Comparison of ENCODE assay signal across 10 cellular contexts in genomic region chr3:14404396-14405119, GRCh38. TPM values are rescaled to one million over a fixed set of nuclear protein-coding genes. Genes with fewer than 3 reads are reported as not detected.
DNase-seq lines count a peak whose midpoint lies in the region; ATAC-seq, FAIRE-seq and TF ChIP-seq lines count a peak whose summit lies in the region.
"Had no signal": no experiment of that assay in that cellular context is flagged by ENCODE, and none has a peak within 500 bp of the region (broad histone marks: within the 10 kb centered on the region; RNA-seq: fewer than 3 reads in every experiment).

No MANE protein-coding gene starts in this region.

- peaks cover 72% of the 10 kb centered on the region for H3K79me2 ChIP-seq in OCI-LY3 (ENCODE audit: low read length)

- H3K4me3 ChIP-seq in OCI-LY3 (ENCODE audit: low read length) (peak overlapping the region; percentile 100), endocrine pancreas (ENCODE audit: control insufficient read depth, insufficient read depth, low read length) (peak overlapping the region; percentile 77), psoas muscle (peak overlapping the region; percentile 91)

- H3K9me3 ChIP-seq in OCI-LY3 (ENCODE audit: insufficient read depth, low read length) (no peaks in the 10 kb centered on the region), endocrine pancreas (ENCODE audit: control insufficient read depth, low read length) (no peaks in the 10 kb centered on the region), psoas muscle (no peaks in the 10 kb centered on the region)

- H3K9ac ChIP-seq in OCI-LY3 (ENCODE audit: low read length) (peak overlapping the region; percentile 100), endocrine pancreas (ENCODE audit: control insufficient read depth, insufficient read depth, low read length) (peak overlapping the region; percentile 99)

- H3K27me3 ChIP-seq in OCI-LY3 (ENCODE audit: low read depth, low read length) (no peaks in the 10 kb centered on the region), endocrine pancreas (ENCODE audit: control insufficient read depth, insufficient read depth, low read length) (no peaks in the 10 kb centered on the region), psoas muscle (ENCODE audit: insufficient read depth in 3 of 3, low read length in 2 of 3) (no peaks in the 10 kb centered on the region)

- FAIRE-seq in D721Med (lab: Jason Lieb, UNC): no peak
- FAIRE-seq: islet of Langerhans had no signal

- peaks cover 33% of the 10 kb centered on the region for H3K4me1 ChIP-seq in OCI-LY3 (ENCODE audit: low read length)
- H3K4me1 ChIP-seq in endocrine pancreas (ENCODE audit: control insufficient read depth, insufficient read depth, low read length): no peaks in the 10 kb centered on the region
- peaks cover 45% of the 10 kb centered on the region for H3K4me1 ChIP-seq in psoas muscle

- H3K4me2 ChIP-seq in OCI-LY3 (ENCODE audit: low read length): peak overlapping the region; percentile 95

- TF ChIP-seq CTCF in D721Med (IDR thresholded peaks at IDR 0.05; ENCODE audit: insufficient read depth, missing control alignments) (no peak), OCI-LY3 (IDR thresholded peaks at IDR 0.05; ENCODE audit: low read depth, low read length) (no peak), psoas muscle (IDR thresholded peaks at IDR 0.05) (no peak)

- H4K20me1 ChIP-seq in OCI-LY3 (ENCODE audit: insufficient read depth, low read length): peaks cover 53% of the 10 kb centered on the region

- ATAC-seq in psoas muscle: no peak
- ATAC-seq in HG03571 (IDR thresholded peaks at IDR 0.05; ENCODE audit: unreplicated experiment): no peak
- ATAC-seq in HG02970 (IDR thresholded peaks at IDR 0.05; ENCODE audit: low FRiP score, unreplicated experiment): no peak
- no peak for ATAC-seq in GM19463 (IDR thresholded peaks at IDR 0.05; ENCODE audit: unreplicated experiment)

- intact Hi-C loops in psoas muscle (cut with DNase I): loop anchor here (5.0 to 10.0 kb wide), 3 partner anchors 48 to 200 kb away; no protein-coding TSS in a partner anchor

- DNase-seq in D721Med (ENCODE audit: insufficient read length, low spot score) (peak; percentile 52), psoas muscle (no peak)
- DNase-seq in stimulated activated CD4-positive, alpha-beta T cell treated with anti-CD3 and anti-CD28 coated beads, Interleukin-4, amount 100 ng/mL, for 4 hours: no peak
- DNase-seq: stimulated activated naive CD4-positive, alpha-beta T cell had no signal

- H3K36me3 ChIP-seq in OCI-LY3 (replicated peaks; ENCODE audit: low read depth, low read length) (peaks cover 43% of the 10 kb centered on the region), endocrine pancreas (ENCODE audit: control insufficient read depth, insufficient read depth, low read length) (no peaks in the 10 kb centered on the region), psoas muscle (ENCODE audit: insufficient read depth in 1 of 2, low read depth in 1 of 2) (peaks cover 0 to 13% of the 10 kb centered on the region in 2 donors)

- WGBS in psoas muscle, 3 donors: 60 to 72% (median 62%) methylated on average over 8 of the region's 8 CpGs

- H2AFZ ChIP-seq in OCI-LY3 (ENCODE audit: low read depth, low read length): no peak overlapping the region

- H3K27ac ChIP-seq in OCI-LY3 (ENCODE audit: low read length): peak overlapping the region; percentile 6; the same call in 1 of the 2 replicates
- H3K27ac ChIP-seq in psoas muscle: peak overlapping the region; percentile 97

RNA-seq across cellular contexts. Expression of gene SLC6A6, which starts 2.2 kb away (rescaled TPM):
- total RNA-seq in psoas muscle: 100 to 1,000 TPM in 1 of 4 donors, 10 to 100 TPM in 3; 10.3 to 104 (median 34.7) TPM
- polyA plus RNA-seq in psoas muscle: 10 to 100 TPM; 12.6 to 76.1 (median 52.8) TPM
